In the genomic region with DNA sequence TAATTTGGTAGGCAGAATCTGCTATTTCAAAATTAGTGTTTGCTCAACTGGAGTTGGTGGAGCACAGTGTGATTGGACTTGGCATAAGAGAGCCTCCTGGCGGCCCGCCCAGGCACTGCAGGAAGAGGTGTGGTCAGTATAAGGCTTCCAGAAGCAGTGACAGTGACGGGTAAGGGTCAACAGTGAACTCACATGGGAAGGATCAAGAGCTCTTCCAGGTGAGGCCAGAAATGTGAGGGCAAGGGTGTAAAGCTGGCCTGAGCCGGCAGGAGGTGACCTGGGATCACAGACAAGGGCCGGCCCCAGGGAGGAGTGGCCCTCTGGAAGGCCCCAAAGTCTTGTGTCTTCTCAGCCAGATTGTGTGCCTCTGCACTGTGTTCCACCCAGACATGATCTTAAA, we compare ENCODE assay signal across 9 cellular contexts.
DNase-seq lines count a peak whose midpoint lies in the region; ATAC-seq and TF ChIP-seq lines count a peak whose summit lies in the region.
"Had no signal": no experiment of that assay in that cellular context is flagged by ENCODE, and none has a peak within 500 bp of the region (broad histone marks: within the 10 kb centered on the region; RNA-seq: fewer than 3 reads in every experiment).

No MANE protein-coding gene starts in this region.

- no peaks in the 10 kb centered on the region for H3K9me2 ChIP-seq in OCI-LY1 (ENCODE audit: low read depth, low read length)

- no peak overlapping the region for H3K4me3 ChIP-seq in OCI-LY1 (ENCODE audit: low read depth, low read length, poor library complexity, severe bottlenecking)
- H3K4me3 ChIP-seq in fibroblast of mammary gland (ENCODE audit: control insufficient read depth, low read depth, low read length) = no peak overlapping the region
- no peak overlapping the region for H3K4me3 ChIP-seq in neutrophil (ENCODE audit: low read depth in 1 of 2, low read length in 1 of 2)
- H3K4me3 ChIP-seq in tibial artery = no peak overlapping the region
- H3K4me3 ChIP-seq: BLaER1 had no signal

- peak; percentile 91 for ATAC-seq in HG02981 (IDR thresholded peaks at IDR 0.05; ENCODE audit: unreplicated experiment)

- H3K9me3 ChIP-seq in OCI-LY1 (ENCODE audit: low read length) (peaks cover 6% of the 10 kb centered on the region; the same call in 1 of the 2 replicates), neutrophil (no peaks in the 10 kb centered on the region), tibial artery (no peaks in the 10 kb centered on the region)
- H3K9me3 ChIP-seq: BLaER1 had no signal

- H3K9ac ChIP-seq in OCI-LY1 (ENCODE audit: low read length) = no peak overlapping the region
- H3K9ac ChIP-seq: BLaER1 had no signal

- H3K36me3 ChIP-seq in OCI-LY1 (ENCODE audit: insufficient read depth, low read length) (no peaks in the 10 kb centered on the region), neutrophil (no peaks in the 10 kb centered on the region), tibial artery (no peaks in the 10 kb centered on the region)
- H3K36me3 ChIP-seq: BLaER1 had no signal

- no peaks in the 10 kb centered on the region for H3F3A ChIP-seq in OCI-LY1 (ENCODE audit: insufficient read depth, low read length)

- H3K4me1 ChIP-seq in OCI-LY1 (ENCODE audit: insufficient read depth, low read length, severe bottlenecking) (no peaks in the 10 kb centered on the region), neutrophil (ENCODE audit: control insufficient read depth in 1 of 2, insufficient read depth in 1 of 2, low read depth in 1 of 2, low read length in 1 of 2) (peaks cover 0 to 8% of the 10 kb centered on the region in 2 experiments), tibial artery (peaks cover 0 to 16% (median 9%) of the 10 kb centered on the region in 4 donors)
- H3K4me1 ChIP-seq: BLaER1 had no signal

- TF ChIP-seq CTCF in OCI-LY1 (IDR thresholded peaks at IDR 0.05; ENCODE audit: low read length) = peak; percentile 99
- TF ChIP-seq CTCF in fibroblast of mammary gland (conservative IDR thresholded peaks at IDR 0.05; ENCODE audit: control insufficient read depth, insufficient read depth, low read depth, low read length) = peak; percentile 71
- TF ChIP-seq CTCF in neutrophil (IDR thresholded peaks at IDR 0.05) = peak; percentile 97
- TF ChIP-seq CTCF in tibial artery (IDR thresholded peaks at IDR 0.05) = peak; percentile 41 to 59

- H3K79me2 ChIP-seq in OCI-LY1 (ENCODE audit: insufficient read depth, low read length) = no peaks in the 10 kb centered on the region

- no peaks in the 10 kb centered on the region for H4K20me1 ChIP-seq in OCI-LY1 (ENCODE audit: insufficient read depth, low read length)
- H4K20me1 ChIP-seq: BLaER1 had no signal

- peak; percentile 8 for DNase-seq in NCI-H1105 treated with DMSO at 0.1 percent for 48 hours (lab: John Stamatoyannopoulos, UW)
- DNase-seq in NCI-H1105 (lab: John Stamatoyannopoulos, UW) = no peak
- DNase-seq in activated T-cell treated with anti-CD3 and anti-CD28 coated beads for 24 hours (ENCODE audit: low read depth) = peak; percentile 52
- peak; percentile 73 for DNase-seq in fibroblast of mammary gland (ENCODE audit: low read depth)
- peak; percentile 79 for DNase-seq in tibial artery

- no peak overlapping the region for H3K4me2 ChIP-seq in OCI-LY1 (ENCODE audit: low read length)
- H3K4me2 ChIP-seq: BLaER1 had no signal

- H3K27ac ChIP-seq in OCI-LY1 (ENCODE audit: low read depth, low read length, poor library complexity, severe bottlenecking) (no peak overlapping the region), neutrophil (no peak overlapping the region), tibial artery (no peak overlapping the region)
- H3K27ac ChIP-seq: BLaER1 had no signal

- intact Hi-C loops in tibial artery (cut with DNase I; ENCODE audit: low total_unique reads) = no loop called here

- no peak overlapping the region for H2AFZ ChIP-seq in OCI-LY1 (ENCODE audit: low read length)

- no peaks in the 10 kb centered on the region for H3K27me3 ChIP-seq in OCI-LY1 (ENCODE audit: insufficient read depth, low read length)
- no peaks in the 10 kb centered on the region for H3K27me3 ChIP-seq in neutrophil
- no peaks in the 10 kb centered on the region for H3K27me3 ChIP-seq in tibial artery
- H3K27me3 ChIP-seq: BLaER1 had no signal
